ENCODE assay signal across 25 cellular contexts in genomic region chr6:38279423-38279822, GRCh38.
A peak's percentile ranks its signal among the peaks of the same experiment; 100 is the strongest.
DNase-seq lines count a peak whose midpoint lies in the region; ATAC-seq and TF ChIP-seq lines count a peak whose summit lies in the region.
"Had no signal": no experiment of that assay in that cellular context is flagged by ENCODE, and none has a peak within 500 bp of the region (broad histone marks: within the 10 kb centered on the region; RNA-seq: fewer than 3 reads in every experiment).

No MANE protein-coding gene starts in this region.

- CTCF ChIA-PET in Panc1 (lab: Charles Lee): no interaction called here

- H3K27me3 Mint-ChIP-seq in type B pancreatic cell: peaks cover 12% of the 10 kb centered on the region
- H3K27me3 Mint-ChIP-seq: activated naive CD8-positive, alpha-beta T cell; central memory CD8-positive, alpha-beta T cell; naive thymus-derived CD4-positive, alpha-beta T cell had no signal

- no peak overlapping the region for H2BK12ac ChIP-seq in trophoblast cell (ENCODE audit: low read length)

- BruUV-seq in Panc1 (replicated peaks; lab: Mats Ljungman, UMichigan): no TSS peak

- H3K4me3 ChIP-seq in cardiac muscle cell (no peak overlapping the region), Panc1 (ENCODE audit: low read depth in 2 of 2, low read length in 2 of 2) (no peak overlapping the region), fibroblast of villous mesenchyme (ENCODE audit: low read depth, low read length) (no peak overlapping the region), sigmoid colon (no peak overlapping the region), trophoblast cell (ENCODE audit: low read depth, low read length) (no peak overlapping the region)
- H3K4me3 ChIP-seq: hepatocyte, Peyer's patch, transverse colon had no signal

- DNase-seq in cardiac muscle cell (ENCODE audit: low read depth in 1 of 2, low spot score in 1 of 2) (peak; percentile 29 to 34), Right ventricle myocardium inferior (ENCODE audit: missing footprints) (no peak), Panc1 (ENCODE audit: low read depth, low spot score) (no peak), fibroblast of villous mesenchyme (ENCODE audit: low read depth) (no peak), type B pancreatic cell (ENCODE audit: extremely low spot score, unreplicated experiment) (no peak), HK-2 (ENCODE audit: unreplicated experiment) (no peak), sigmoid colon (no peak), trophoblast cell (no peak)
- DNase-seq: activated T-cell treated with anti-CD3 and anti-CD28 coated beads for 4 hours; COR-L47; GF-D8; HCEC 1CT; Karpas-422; naive thymus-derived CD4-positive, alpha-beta T cell; NCI-H187; NCI-H524 treated with DMSO at 0.1 percent for 48 hours; Peyer's patch; stimulated activated CD4-positive, alpha-beta T cell treated with anti-CD3 and anti-CD28 coated beads, Interleukin-2, amount 100 ng/mL, for 48 hours; T-helper 1 cell; transverse colon had no signal

- H3K23ac ChIP-seq in trophoblast cell (ENCODE audit: low read length): no peak overlapping the region

- TF ChIP-seq CTCF in cardiac muscle cell (IDR thresholded peaks at IDR 0.05; ENCODE audit: low read depth, low read length) (peak; percentile 31), Panc1 (IDR thresholded peaks at IDR 0.05) (peak; percentile 34), fibroblast of villous mesenchyme (IDR thresholded peaks at IDR 0.05; ENCODE audit: insufficient read depth, low read depth, low read length) (peak; percentile 20), type B pancreatic cell (conservative IDR thresholded peaks at IDR 0.05) (peak; percentile 49), sigmoid colon (IDR thresholded peaks at IDR 0.05) (no peak)

- no peaks in the 10 kb centered on the region for H3K79me2 ChIP-seq in trophoblast cell (ENCODE audit: control insufficient read depth, insufficient read depth, low read length, poor library complexity)
- H3K79me2 ChIP-seq: hepatocyte had no signal

- no peaks in the 10 kb centered on the region for H3K79me1 ChIP-seq in trophoblast cell (ENCODE audit: low read length)

- in situ Hi-C loops in Panc1 (cut with HindIII; ENCODE audit: low pct_unique_long_range_greater_than_20kb, low sequenced_read_pairs): no loop called here

- H3K36me3 ChIP-seq in cardiac muscle cell (no peaks in the 10 kb centered on the region), Panc1 (ENCODE audit: control insufficient read depth, insufficient read depth, low read length) (no peaks in the 10 kb centered on the region), sigmoid colon (no peaks in the 10 kb centered on the region), trophoblast cell (ENCODE audit: control insufficient read depth in 1 of 2, insufficient read depth in 2 of 2, low read length in 2 of 2) (no peaks in the 10 kb centered on the region)
- H3K36me3 ChIP-seq: Peyer's patch, transverse colon had no signal

- H2AK5ac ChIP-seq in trophoblast cell (ENCODE audit: low read length): no peak overlapping the region

- 81 to 86% methylated on average over 4 of the region's 4 CpGs for WGBS in sigmoid colon, 2 donors
- no CpG with 5 or more reads among the region's 4 CpGs for WGBS in trophoblast cell (ENCODE audit: extremely low coverage, insufficient coverage, insufficient read length)

- no peak overlapping the region for H3K4ac ChIP-seq in trophoblast cell (ENCODE audit: low read depth, low read length)

- no peaks in the 10 kb centered on the region for H3K9me3 Mint-ChIP-seq in type B pancreatic cell
- H3K9me3 Mint-ChIP-seq: central memory CD8-positive, alpha-beta T cell; naive thymus-derived CD4-positive, alpha-beta T cell had no signal

- H3K27ac ChIP-seq in cardiac muscle cell (no peak overlapping the region), Panc1 (ENCODE audit: low read length) (no peak overlapping the region), sigmoid colon (no peak overlapping the region), trophoblast cell (ENCODE audit: low read depth, low read length) (no peak overlapping the region)
- H3K27ac ChIP-seq: 22Rv1, hepatocyte, Peyer's patch, transverse colon had no signal

- no peak overlapping the region for H3K9ac ChIP-seq in trophoblast cell (ENCODE audit: low read length)

- H4K12ac ChIP-seq in trophoblast cell (ENCODE audit: low read depth, low read length): no peak overlapping the region

- no peak for TF ChIP-seq EP300 in sigmoid colon (IDR thresholded peaks at IDR 0.05)

- no peak overlapping the region for H3K18ac ChIP-seq in trophoblast cell (ENCODE audit: low read length)

- H2BK120ac ChIP-seq in trophoblast cell (ENCODE audit: insufficient read depth, low read length, poor library complexity): no peak overlapping the region

- no peak overlapping the region for H2BK5ac ChIP-seq in trophoblast cell (ENCODE audit: low read depth, low read length, poor library complexity)

- peaks cover 1% of the 10 kb centered on the region for H3K36me3 Mint-ChIP-seq in type B pancreatic cell

- H3K27me3 ChIP-seq in cardiac muscle cell: no peaks in the 10 kb centered on the region
- no peaks in the 10 kb centered on the region for H3K27me3 ChIP-seq in Panc1 (ENCODE audit: control insufficient read depth, insufficient read depth, low read length)
- H3K27me3 ChIP-seq in sigmoid colon: no peaks in the 10 kb centered on the region
- H3K27me3 ChIP-seq in trophoblast cell (ENCODE audit: insufficient read depth, low read length): no peaks in the 10 kb centered on the region
- H3K27me3 ChIP-seq: hepatocyte, Peyer's patch, transverse colon had no signal

- no peaks in the 10 kb centered on the region for H3K9me3 ChIP-seq in cardiac muscle cell (ENCODE audit: low read depth)
- no peaks in the 10 kb centered on the region for H3K9me3 ChIP-seq in Panc1 (ENCODE audit: control insufficient read depth, insufficient read depth, low read depth, low read length)
- H3K9me3 ChIP-seq in sigmoid colon: no peaks in the 10 kb centered on the region
- no peaks in the 10 kb centered on the region for H3K9me3 ChIP-seq in trophoblast cell (ENCODE audit: insufficient read depth, low read depth, low read length)
- H3K9me3 ChIP-seq: Peyer's patch, transverse colon had no signal

- no peak overlapping the region for H3K27ac Mint-ChIP-seq in type B pancreatic cell
- H3K27ac Mint-ChIP-seq: activated naive CD8-positive, alpha-beta T cell had no signal

- POLR2A ChIA-PET in Panc1 (lab: Charles Lee): interaction anchor here (0.6 kb wide), 1 partner anchor 424 kb away, joined by 11 read pairs; no protein-coding TSS in a partner anchor

- H2AFZ ChIP-seq in trophoblast cell (ENCODE audit: insufficient read depth, low read length, poor library complexity): no peak overlapping the region
- H2AFZ ChIP-seq: hepatocyte had no signal

- no peak overlapping the region for H4K91ac ChIP-seq in trophoblast cell (ENCODE audit: low read depth, low read length)

- intact Hi-C loops in Right ventricle myocardium inferior (cut with DNase I) (no loop called here), Panc1 (cut with micrococcal nuclease; ENCODE audit: unreplicated experiment) (no loop called here), sigmoid colon (cut with DNase I) (no loop called here)

- no peak for ATAC-seq in Right ventricle myocardium inferior
- no peak for ATAC-seq in Panc1
- ATAC-seq: naive thymus-derived CD4-positive, alpha-beta T cell; right cardiac atrium had no signal

- H3K4me1 ChIP-seq in cardiac muscle cell (ENCODE audit: low read depth) (peaks cover 11% of the 10 kb centered on the region), Panc1 (ENCODE audit: control insufficient read depth, insufficient read depth, low read length) (no peaks in the 10 kb centered on the region; the same call in 1 of the 2 replicates), sigmoid colon (peaks cover 0 to 4% (median 0%) of the 10 kb centered on the region in 4 donors), trophoblast cell (ENCODE audit: control insufficient read depth in 1 of 2, insufficient read depth in 2 of 2, low read length in 2 of 2) (no peaks in the 10 kb centered on the region)
- H3K4me1 ChIP-seq: Peyer's patch, transverse colon had no signal

- H4K8ac ChIP-seq in trophoblast cell (ENCODE audit: low read depth, low read length): no peak overlapping the region

- H3K4me2 ChIP-seq in trophoblast cell (ENCODE audit: low read length): no peak overlapping the region
- H3K4me2 ChIP-seq: hepatocyte had no signal

- no peak overlapping the region for H3K14ac ChIP-seq in trophoblast cell (ENCODE audit: low read length)

- no peak for TF ChIP-seq POLR2A in sigmoid colon (IDR thresholded peaks at IDR 0.05)

- peaks cover 41% of the 10 kb centered on the region for H3K4me1 Mint-ChIP-seq in type B pancreatic cell (ENCODE audit: unreplicated experiment)

- H3K4me3 Mint-ChIP-seq in type B pancreatic cell: no peak overlapping the region
- H3K4me3 Mint-ChIP-seq: activated naive CD8-positive, alpha-beta T cell; central memory CD8-positive, alpha-beta T cell; naive thymus-derived CD4-positive, alpha-beta T cell had no signal

Comparison
In these comparisons a context has a peak if more than half of its experiments do, and no peak if none do; other contexts are left out.
1. DNase-seq: peak in cardiac muscle cell (2 of 2); none in Right ventricle myocardium inferior (single experiment), Panc1 (single experiment), fibroblast of villous mesenchyme (single experiment), type B pancreatic cell (single experiment), HK-2 (single experiment), sigmoid colon (single experiment) and trophoblast cell (0 of 2).
2. CTCF ChIP-seq: peak in cardiac muscle cell (single experiment), Panc1 (single experiment), fibroblast of villous mesenchyme (single experiment) and type B pancreatic cell (single experiment); none in sigmoid colon (0 of 4).